13 cellular contexts compared by ENCODE assay signal in genomic region chrX:17160971-17161370, GRCh38.
DNase-seq lines count a peak whose midpoint lies in the region; ATAC-seq and TF ChIP-seq lines count a peak whose summit lies in the region.
"Had no signal": no experiment of that assay in that cellular context is flagged by ENCODE, and none has a peak within 500 bp of the region (broad histone marks: within the 10 kb centered on the region; RNA-seq: fewer than 3 reads in every experiment).

No MANE protein-coding gene starts in this region.

- H3K36me3 ChIP-seq in H7 (replicated peaks; ENCODE audit: control insufficient read depth, insufficient read depth, low read length), result no peaks in the 10 kb centered on the region
- H3K36me3 ChIP-seq: colonic mucosa, sigmoid colon had no signal

- TF ChIP-seq CTCF in AG04450 (IDR thresholded peaks at IDR 0.05; ENCODE audit: low read depth, low read length), result peak; percentile 19; the same call in 1 of the 2 replicates
- no peak for TF ChIP-seq CTCF in choroid plexus epithelial cell (conservative IDR thresholded peaks at IDR 0.05; ENCODE audit: low read depth, low read length)

- no peak for ATAC-seq in GM21737 (IDR thresholded peaks at IDR 0.05; ENCODE audit: unreplicated experiment)
- no peak for ATAC-seq in GM18517 (IDR thresholded peaks at IDR 0.05; ENCODE audit: unreplicated experiment)
- ATAC-seq: stimulated activated memory B cell treated with anti-CD40 and anti-IgM and Interleukin-4, amounts not matched to agents 10 μg/mL and 1 μg/mL and 100 μg/mL, for 72 hours had no signal

- POLR2A ChIA-PET in AG04450 (lab: Yijun Ruan, JAX), result no interaction called here

- H3K27ac ChIP-seq in AG04450 (ENCODE audit: low read depth, low read length), result no peak overlapping the region
- H3K27ac ChIP-seq: colonic mucosa, sigmoid colon had no signal

- no peak overlapping the region for H3K4me3 ChIP-seq in AG04450 (ENCODE audit: low read depth, low read length)
- no peak overlapping the region for H3K4me3 ChIP-seq in H7 (ENCODE audit: insufficient read depth, low read depth, low read length)
- H3K4me3 ChIP-seq in choroid plexus epithelial cell (ENCODE audit: low read depth, low read length), result no peak overlapping the region
- H3K4me3 ChIP-seq: colonic mucosa, sigmoid colon had no signal

- DNase-seq in AG04450 (ENCODE audit: low read depth, low spot score), result no peak
- DNase-seq in H7, result peak; percentile 43
- DNase-seq in NCI-H748 (lab: John Stamatoyannopoulos, UW; ENCODE audit: unreplicated experiment), result peak; percentile 3
- peak; percentile 1 for DNase-seq in choroid plexus epithelial cell (ENCODE audit: low read depth)
- DNase-seq in HPDE6-E6E7 (ENCODE audit: extremely low spot score), result no peak
- DNase-seq in NCI-H1048 (lab: John Stamatoyannopoulos, UW), result no peak
- DNase-seq: activated CD4-positive, alpha-beta memory T cell treated with anti-CD3 and anti-CD28 coated beads for 36 hours; colonic mucosa; sigmoid colon; stimulated activated CD4-positive, alpha-beta T cell treated with anti-CD3 and anti-CD28 coated beads, Interleukin-4, amount 100 ng/mL, for 1 hour had no signal

- no peaks in the 10 kb centered on the region for H3K9me3 ChIP-seq in AG04450 (ENCODE audit: control insufficient read depth, insufficient read depth, low read length)
- H3K9me3 ChIP-seq: colonic mucosa, sigmoid colon had no signal

- CTCF ChIA-PET in AG04450 (lab: Charles Lee), result no interaction called here

- H3K27me3 ChIP-seq in AG04450 (ENCODE audit: control insufficient read depth, insufficient read depth, low read length), result no peaks in the 10 kb centered on the region
- no peaks in the 10 kb centered on the region for H3K27me3 ChIP-seq in H7 (ENCODE audit: control insufficient read depth, insufficient read depth, low read length)
- H3K27me3 ChIP-seq: colonic mucosa, sigmoid colon had no signal

Comparison
In these comparisons a context has a peak if more than half of its experiments do, and no peak if none do; other contexts are left out.
1. DNase-seq: peak in H7 (single experiment), NCI-H748 (single experiment) and choroid plexus epithelial cell (single experiment); none in AG04450 (single experiment), HPDE6-E6E7 (single experiment) and NCI-H1048 (single experiment).